Comparison of ENCODE assay signal across 1 cellular context in genomic region chr18:25457196-25457595, GRCh38.
TF ChIP-seq lines count a peak whose summit lies in the region.

No MANE protein-coding gene starts in this region.

TF ChIP-seq in GM23338, 12 proteins besides CTCF, POLR2A, EP300 and RAD21 (continued from another document):
- TF ChIP-seq ZNF462 (CRISPR knock-in tag; IDR thresholded peaks at IDR 0.05), result no peak
- no peak for TF ChIP-seq NANOG (IDR thresholded peaks at IDR 0.05; ENCODE audit: borderline replicate concordance)
- no peak for TF ChIP-seq CREB1 (CRISPR knock-in tag; IDR thresholded peaks at IDR 0.05; ENCODE audit: low read depth)
TF ChIP-seq in GM23338: peak in this region for 0.
